Comparison of ENCODE assay signal across 8 cellular contexts in genomic region chr11:57668467-57668890, GRCh38. TPM values are rescaled to one million over a fixed set of nuclear protein-coding genes. Genes with fewer than 3 reads are reported as not detected.
DNase-seq lines count a peak whose midpoint lies in the region; ATAC-seq and TF ChIP-seq lines count a peak whose summit lies in the region.

No MANE protein-coding gene starts in this region.

- no CpG with 5 or more reads among the region's 27 CpGs for WGBS in mesendoderm (ENCODE audit: extremely low coverage, insufficient coverage, low lambda C conversion rate)

- peak overlapping the region; percentile 96 for H3K27ac Mint-ChIP-seq in GM23338

- H3K27ac ChIP-seq in GM23338 (ENCODE audit: low read depth) (peak overlapping the region; percentile 88), PC-3 (ENCODE audit: low read length) (peak overlapping the region; percentile 88), mesendoderm (ENCODE audit: low read depth, low read length) (peak overlapping the region; percentile 97)

- H3K56ac ChIP-seq in mesendoderm (ENCODE audit: low read length) = peak overlapping the region; percentile 96

- H3K27me3 ChIP-seq in GM23338 (ENCODE audit: insufficient read depth) = no peaks in the 10 kb centered on the region
- no peaks in the 10 kb centered on the region for H3K27me3 ChIP-seq in PC-3 (ENCODE audit: low read length)
- H3K27me3 ChIP-seq in mesendoderm (ENCODE audit: insufficient read depth, low read length, poor library complexity) = no peaks in the 10 kb centered on the region

- H3K18ac ChIP-seq in mesendoderm (ENCODE audit: low read length) = peak overlapping the region; percentile 19

- H3K79me1 ChIP-seq in mesendoderm (ENCODE audit: low read length) = peaks cover 9% of the 10 kb centered on the region

- peak overlapping the region; percentile 0 for H2BK120ac ChIP-seq in mesendoderm (ENCODE audit: low read depth, low read length)

- H2BK15ac ChIP-seq in mesendoderm (replicated peaks; ENCODE audit: low read depth) = no peak overlapping the region

- H4K8ac ChIP-seq in mesendoderm (ENCODE audit: low read depth, low read length) = no peak overlapping the region

- no TSS peak for BruUV-seq in PC-3 (replicated peaks; lab: Mats Ljungman, UMichigan)

- H3K79me2 ChIP-seq in GM23338 (replicated peaks; ENCODE audit: insufficient read depth) (peaks cover 52% of the 10 kb centered on the region), PC-3 (ENCODE audit: low read length) (peaks cover 55% of the 10 kb centered on the region), mesendoderm (ENCODE audit: control insufficient read depth, insufficient read depth, low read length) (peaks cover 30% of the 10 kb centered on the region)

- TF ChIP-seq CTCF in GM12865 (IDR thresholded peaks at IDR 0.05; ENCODE audit: insufficient read depth, low read depth, low read length, missing control alignments) (no peak), GM23338 (conservative IDR thresholded peaks at IDR 0.05; ENCODE audit: low read depth in 2 of 2) (no peak), PC-3 (conservative IDR thresholded peaks at IDR 0.05; ENCODE audit: low read depth, low read length) (no peak)

- no peak overlapping the region for H2AK5ac ChIP-seq in mesendoderm (ENCODE audit: low read length)

- H3K4me3 ChIP-seq in GM12865 (ENCODE audit: low read depth, low read length) (peak overlapping the region; percentile 77), GM23338 (peak overlapping the region; percentile 87), PC-3 (ENCODE audit: low read length) (peak overlapping the region; percentile 97), mesendoderm (ENCODE audit: low read length) (peak overlapping the region; percentile 93)

- H3K36me3 Mint-ChIP-seq in GM23338 (ENCODE audit: low read depth) = peaks cover 24% of the 10 kb centered on the region

- H4K20me1 ChIP-seq in GM23338 (replicated peaks; ENCODE audit: insufficient read depth) (peaks cover 7% of the 10 kb centered on the region), PC-3 (ENCODE audit: low read length) (peaks cover 9% of the 10 kb centered on the region; the same call in 1 of the 2 replicates)

- CTCF ChIA-PET in PC-3 (lab: Charles Lee) = no interaction called here

- peak overlapping the region; percentile 93 for H3K9ac ChIP-seq in PC-3 (ENCODE audit: low read length)
- peak overlapping the region; percentile 96 for H3K9ac ChIP-seq in mesendoderm (ENCODE audit: low read length)

- ATAC-seq in GM23338 (peak; percentile 10; the same call in 2 of the 3 replicates), PC-3 (peak; percentile 1; the same call in 1 of the 2 replicates)

- H3K4me3 Mint-ChIP-seq in GM23338 = peak overlapping the region; percentile 97

- H3F3A ChIP-seq in GM23338 (replicated peaks; ENCODE audit: low read depth) = peaks cover 6% of the 10 kb centered on the region
- no peaks in the 10 kb centered on the region for H3F3A ChIP-seq in PC-3 (ENCODE audit: low read length, unreplicated experiment)

- H3K4me1 Mint-ChIP-seq in GM23338 = peaks cover 20% of the 10 kb centered on the region

- peak overlapping the region; percentile 41 for H2BK5ac ChIP-seq in mesendoderm (ENCODE audit: low read length)

- H3K36me3 ChIP-seq in GM23338 (ENCODE audit: insufficient read depth) (peaks cover 13% of the 10 kb centered on the region; the same call in 1 of the 2 replicates), PC-3 (ENCODE audit: low read depth, low read length) (peaks cover 17% of the 10 kb centered on the region), mesendoderm (ENCODE audit: control insufficient read depth, insufficient read depth, low read length) (no peaks in the 10 kb centered on the region)

- H3K4me2 ChIP-seq in GM23338 = peak overlapping the region; percentile 88
- peak overlapping the region; percentile 89 for H3K4me2 ChIP-seq in PC-3 (ENCODE audit: low read length)
- H3K4me2 ChIP-seq in mesendoderm (ENCODE audit: low read length) = peak overlapping the region; percentile 61

- POLR2A ChIA-PET in PC-3 (lab: Charles Lee; ENCODE audit: unreplicated experiment) = no interaction called here

- H3K9me3 ChIP-seq in PC-3 (ENCODE audit: low read length) = no peaks in the 10 kb centered on the region

- in situ Hi-C loops in ACHN (cut with HindIII; ENCODE audit: low pct_ligation_motif_present, low pct_unique_long_range_greater_than_20kb, low sequenced_read_pairs) = no loop called here

- H3K23ac ChIP-seq in mesendoderm (ENCODE audit: low read length) = no peak overlapping the region

- H3K4me1 ChIP-seq in GM23338 (ENCODE audit: insufficient read depth) (peaks cover 5% of the 10 kb centered on the region; the same call in 1 of the 2 replicates), PC-3 (ENCODE audit: insufficient read depth, low read length) (peaks cover 16% of the 10 kb centered on the region), mesendoderm (ENCODE audit: control insufficient read depth, low read depth, low read length) (peaks cover 4% of the 10 kb centered on the region)

- DNase-seq in GM12865 (ENCODE audit: low read depth) (peak; percentile 47), GM23338 (ENCODE audit: low spot score) (peak; percentile 43), PC-3 (peak; percentile 26), cerebellar cortex (ENCODE audit: low spot score) (peak; percentile 13), mesendoderm (peak; percentile 39), posterior vena cava (ENCODE audit: low spot score) (no peak), ACHN (no peak), DMS79 (lab: John Stamatoyannopoulos, UW) (no peak)

- H3K9me2 ChIP-seq in GM23338 (ENCODE audit: insufficient read depth) = no peaks in the 10 kb centered on the region
- H3K9me2 ChIP-seq in PC-3 (replicated peaks; ENCODE audit: low read length) = no peaks in the 10 kb centered on the region

- no peak overlapping the region for H4K5ac ChIP-seq in mesendoderm (ENCODE audit: low read length)

- intact Hi-C loops in PC-3 (cut with micrococcal nuclease) (no loop called here), posterior vena cava (cut with DNase I) (loop anchor here in 1 of 2 donors (10.0 kb wide), 1 partner anchor 344 kb away; the partner anchor contains the start of gene TNKS1BP1)

- H2AFZ ChIP-seq in GM23338 = peak overlapping the region; percentile 0; the same call in 1 of the 2 replicates
- peak overlapping the region; percentile 73 for H2AFZ ChIP-seq in PC-3 (ENCODE audit: low read length)

- peaks cover 2% of the 10 kb centered on the region; the same call in 2 of the 3 replicates for H3K9me3 Mint-ChIP-seq in GM23338

- peak overlapping the region; percentile 40 for H3K4ac ChIP-seq in mesendoderm (ENCODE audit: low read depth, low read length)

- peaks cover 18% of the 10 kb centered on the region for H3K27me3 Mint-ChIP-seq in GM23338 (ENCODE audit: insufficient read depth, low read depth, poor library complexity)

RNA-seq across cellular contexts. Expression of gene ZDHHC5, which starts 0.6 kb away (rescaled TPM):
- total RNA-seq in GM23338 (2014; rRNA removed; shearing (Covaris generic)) = 35.7 and 42.3 TPM in 2 replicates
- polyA plus RNA-seq in GM23338 (2016; fragmentation: Nextera tagmentation; extraction: Ambion mirVana) = 15.7 and 16.9 TPM in 2 replicates
- total RNA-seq in PC-3 (2014; rRNA removed) (86.7 and 102 TPM in 2 replicates), posterior vena cava (10 to 100 TPM; 49.7 to 58.0 TPM)
- polyA plus RNA-seq in mesendoderm (2013, experiment 1 of 2) = 44.7 TPM
- 42.1 TPM for polyA plus RNA-seq in mesendoderm (2013, experiment 2 of 2)

RNA-seq across cellular contexts. Expression of gene CLP1, which starts 10.9 kb away (rescaled TPM):
- total RNA-seq in GM23338 (2014; rRNA removed; shearing (Covaris generic)) = 25.2 and 25.4 TPM in 2 replicates
- polyA plus RNA-seq in GM23338 (2016; fragmentation: Nextera tagmentation; extraction: Ambion mirVana) = 14.4 and 16.8 TPM in 2 replicates
- 23.0 and 28.4 TPM in 2 replicates for total RNA-seq in PC-3 (2014; rRNA removed)
- polyA plus RNA-seq in mesendoderm (2013, experiment 1 of 2) = 17.4 TPM
- 16.2 TPM for polyA plus RNA-seq in mesendoderm (2013, experiment 2 of 2)
- total RNA-seq in posterior vena cava = 10 to 100 TPM in 1 of 2 donors, 1 to 10 TPM in 1; 7.6 to 10.3 TPM

RNA-seq across cellular contexts. Expression of gene YPEL4, which starts 18.8 kb away (rescaled TPM):
- 0.82 TPM in 1 of 2 replicates, not detected in the other for total RNA-seq in GM23338 (2014; rRNA removed; shearing (Covaris generic))
- polyA plus RNA-seq in GM23338 (2016; fragmentation: Nextera tagmentation; extraction: Ambion mirVana) = 1.1 and 1.2 TPM in 2 replicates
- total RNA-seq in PC-3 (2014; rRNA removed) (not detected in 2 replicates), posterior vena cava (1 to 10 TPM in 1 of 2 donors, under 1 TPM in 1; 0.33 to 1.3 TPM)
- polyA plus RNA-seq in mesendoderm (2013, experiment 1 of 2) = 0.01 TPM
- not detected for polyA plus RNA-seq in mesendoderm (2013, experiment 2 of 2)

RNA-seq across cellular contexts. Expression of gene MED19, which starts 43.5 kb away (rescaled TPM):
- 15.2 and 17.7 TPM in 2 replicates for total RNA-seq in GM23338 (2014; rRNA removed; shearing (Covaris generic))
- 64.2 and 64.9 TPM in 2 replicates for polyA plus RNA-seq in GM23338 (2016; fragmentation: Nextera tagmentation; extraction: Ambion mirVana)
- total RNA-seq in PC-3 (2014; rRNA removed) (41.8 and 42.3 TPM in 2 replicates), posterior vena cava (1 to 10 TPM; 8.6 to 9.8 TPM)
- polyA plus RNA-seq in mesendoderm (2013, experiment 1 of 2) = 28.2 TPM
- polyA plus RNA-seq in mesendoderm (2013, experiment 2 of 2) = 29.3 TPM

RNA-seq across cellular contexts. Expression of gene TMX2, which starts 43.9 kb away (rescaled TPM):
- total RNA-seq in GM23338 (2014; rRNA removed; shearing (Covaris generic)) = 61.1 and 69.3 TPM in 2 replicates
- 56.0 and 59.2 TPM in 2 replicates for polyA plus RNA-seq in GM23338 (2016; fragmentation: Nextera tagmentation; extraction: Ambion mirVana)
- total RNA-seq in PC-3 (2014; rRNA removed) (228 and 241 TPM in 2 replicates), posterior vena cava (10 to 100 TPM; 41.3 to 49.3 TPM)
- polyA plus RNA-seq in mesendoderm (2013, experiment 1 of 2) = 92.4 TPM
- 92.7 TPM for polyA plus RNA-seq in mesendoderm (2013, experiment 2 of 2)

Comparison
In these comparisons a context has a peak if more than half of its experiments do, and no peak if none do; other contexts are left out.
1. DNase-seq: peak in GM12865 (single experiment), GM23338 (single experiment), PC-3 (single experiment), cerebellar cortex (single experiment) and mesendoderm (single experiment); none in posterior vena cava (single experiment), ACHN (single experiment) and DMS79 (single experiment).
2. Peak in every context shown above with its lines, with median percentiles within 50 percentile points of each other: H3K4me3 ChIP-seq, H3K27ac ChIP-seq and H3K4me2 ChIP-seq.